8 cellular contexts compared by ENCODE assay signal in the genomic region with DNA sequence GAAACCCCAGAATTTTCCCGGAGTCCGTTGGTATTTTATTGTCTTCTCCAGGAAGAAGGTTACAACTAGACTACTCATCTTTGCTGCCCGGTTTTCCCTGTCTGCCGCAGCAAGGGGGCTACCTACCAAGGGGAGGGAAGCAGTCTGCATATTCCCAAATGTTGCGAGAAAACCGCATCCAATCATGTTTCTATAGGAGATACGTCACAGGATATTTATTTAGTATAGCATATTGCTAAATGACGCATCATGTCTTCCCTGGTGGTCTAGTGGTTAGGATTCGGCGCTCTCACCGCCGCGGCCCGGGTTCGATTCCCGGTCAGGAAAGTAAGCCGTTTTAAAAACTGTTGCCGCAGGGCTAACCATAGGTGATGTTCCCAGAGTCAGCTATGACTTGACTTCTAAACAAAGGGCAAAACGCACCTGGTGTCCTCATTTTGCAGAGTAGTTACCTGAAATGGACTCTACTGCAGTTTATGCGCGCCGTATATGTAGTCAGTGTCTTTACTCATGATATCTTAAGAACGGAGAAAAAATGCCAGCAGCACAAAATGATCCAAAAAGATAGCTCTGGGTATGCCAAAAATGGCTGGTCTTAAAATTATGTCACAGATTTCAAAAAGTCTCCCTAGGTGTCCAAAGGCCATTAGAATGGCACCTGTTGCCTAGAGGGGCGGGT. TPM values are rescaled to one million over a fixed set of nuclear protein-coding genes. Genes with fewer than 3 reads are reported as not detected.
DNase-seq lines count a peak whose midpoint lies in the region; TF ChIP-seq lines count a peak whose summit lies in the region.

No MANE protein-coding gene starts in this region.

- 0 out of 2 replicates have a peak, but pooled peaks cover 3% of the 10 kb centered on the region for H3K4me1 ChIP-seq in MM.1S (ENCODE audit: low read length)
- peaks cover 4% of the 10 kb centered on the region for H3K4me1 ChIP-seq in SJSA1 (replicated peaks)

- peaks cover 18% of the 10 kb centered on the region for H3K4me1 Mint-ChIP-seq in osteocyte (ENCODE audit: unreplicated experiment)

- peaks cover 21% of the 10 kb centered on the region for H3K27me3 Mint-ChIP-seq in osteocyte (ENCODE audit: unreplicated experiment)

- peaks cover 32% of the 10 kb centered on the region for H3F3A ChIP-seq in MM.1S (ENCODE audit: insufficient read depth, low read length)

- H3K9me2 ChIP-seq in MM.1S (replicated peaks; ENCODE audit: insufficient read depth, low read length) = no peaks in the 10 kb centered on the region

- H2AFZ ChIP-seq in MM.1S (ENCODE audit: low read length) = peak overlapping the region; percentile 91

- H3K4me3 Mint-ChIP-seq in osteocyte (ENCODE audit: unreplicated experiment) = peak overlapping the region; percentile 91

- H3K4me2 ChIP-seq in MM.1S (ENCODE audit: low read depth, low read length) = peak overlapping the region; percentile 64; the same call in 1 of the 2 replicates

- H3K9me3 ChIP-seq in MM.1S (replicated peaks; ENCODE audit: insufficient read depth, low read length) (no peaks in the 10 kb centered on the region), SJSA1 (replicated peaks) (no peaks in the 10 kb centered on the region)

- peak; percentile 96 for DNase-seq in DMS53 treated with DMSO at 0.1 percent for 48 hours (lab: John Stamatoyannopoulos, UW; ENCODE audit: unreplicated experiment)
- DNase-seq in HCEC 1CT = peak; percentile 69
- peak; percentile 94 for DNase-seq in MM.1S
- peak; percentile 77 to 98 for DNase-seq in SJSA1 (ENCODE audit: low read depth in 1 of 2, low spot score in 2 of 2)
- peak; percentile 84 for DNase-seq in activated naive CD4-positive, alpha-beta T cell treated with Interleukin-2 at 50 U/mL for 16 hours
- DNase-seq in glomerular visceral epithelial cell (ENCODE audit: extremely low spot score) = peak; percentile 90
- DNase-seq in osteocyte (ENCODE audit: extremely low spot score, unreplicated experiment) = peak; percentile 89

- H3K27me3 ChIP-seq in MM.1S (replicated peaks; ENCODE audit: insufficient read depth, low read length) (no peaks in the 10 kb centered on the region), SJSA1 (replicated peaks) (no peaks in the 10 kb centered on the region)

- H3K36me3 Mint-ChIP-seq in osteocyte (ENCODE audit: unreplicated experiment) = no peaks in the 10 kb centered on the region

- H3K27ac ChIP-seq in MM.1S (ENCODE audit: low read length) = peak overlapping the region; percentile 83
- peak overlapping the region; percentile 72 for H3K27ac ChIP-seq in SJSA1
- peak overlapping the region; percentile 94 for H3K27ac ChIP-seq in temporal lobe (ENCODE audit: low read depth, low read length)

- peak overlapping the region; percentile 97 for H3K27ac Mint-ChIP-seq in osteocyte (ENCODE audit: unreplicated experiment)

- no peaks in the 10 kb centered on the region for H3K79me2 ChIP-seq in MM.1S (ENCODE audit: low read length)

- H3K9me3 Mint-ChIP-seq in osteocyte (ENCODE audit: unreplicated experiment) = no peaks in the 10 kb centered on the region

- peak overlapping the region; percentile 71 for H3K9ac ChIP-seq in MM.1S (ENCODE audit: low read length)

- no peaks in the 10 kb centered on the region for H4K20me1 ChIP-seq in MM.1S (ENCODE audit: insufficient read depth, low read length)

- H3K4me3 ChIP-seq in MM.1S (ENCODE audit: low read length) = peak overlapping the region; percentile 80
- peak overlapping the region; percentile 52 for H3K4me3 ChIP-seq in SJSA1

- H3K36me3 ChIP-seq in MM.1S (replicated peaks; ENCODE audit: insufficient read depth, low read length) = no peaks in the 10 kb centered on the region
- H3K36me3 ChIP-seq in SJSA1 = no peaks in the 10 kb centered on the region

- no peak for TF ChIP-seq CTCF in MM.1S (IDR thresholded peaks at IDR 0.05; ENCODE audit: low read length)
- no peak for TF ChIP-seq CTCF in osteocyte (IDR thresholded peaks at IDR 0.05)

RNA-seq across cellular contexts. Expression of gene ZNF692, which starts 15.2 kb away (rescaled TPM):
- total RNA-seq in SJSA1 (2014; rRNA removed; shearing (Covaris generic)) = 8.8 and 11.1 TPM in 2 replicates
- total RNA-seq in osteocyte (32.1 and 39.9 TPM in 2 replicates), temporal lobe (18.9 TPM)

RNA-seq across cellular contexts. Expression of gene PGBD2, which starts 31.9 kb away (rescaled TPM):
- total RNA-seq in SJSA1 (2014; rRNA removed; shearing (Covaris generic)) = 2.6 and 5.9 TPM in 2 replicates
- 8.3 and 9.4 TPM in 2 replicates for total RNA-seq in osteocyte
- 10.1 TPM for total RNA-seq in temporal lobe

RNA-seq across cellular contexts. Expression of gene ZNF672, which starts 36.1 kb away (rescaled TPM):
- 23.1 and 27.7 TPM in 2 replicates for total RNA-seq in SJSA1 (2014; rRNA removed; shearing (Covaris generic))
- total RNA-seq in osteocyte (21.1 and 24.1 TPM in 2 replicates), temporal lobe (11.1 TPM)

RNA-seq across cellular contexts. Expression of gene SH3BP5L, which starts 48.4 kb away (rescaled TPM):
- 26.1 and 34.1 TPM in 2 replicates for total RNA-seq in SJSA1 (2014; rRNA removed; shearing (Covaris generic))
- total RNA-seq in osteocyte (32.4 and 33.2 TPM in 2 replicates), temporal lobe (21.9 TPM)

Comparison
In these comparisons a context has a peak if more than half of its experiments do, and no peak if none do; other contexts are left out.
1. Peak in every context shown above with its lines: DNase-seq, H3K4me3 ChIP-seq and H3K27ac ChIP-seq.